In genomic region chr11:44574620-44575287, GRCh38 we compare ENCODE assay signal across 8 cellular contexts. TPM values are rescaled to one million over a fixed set of nuclear protein-coding genes. Genes with fewer than 3 reads are reported as not detected.
DNase-seq lines count a peak whose midpoint lies in the region; ATAC-seq and TF ChIP-seq lines count a peak whose summit lies in the region.

No MANE protein-coding gene starts in this region.

- ATAC-seq in HG02678 (IDR thresholded peaks at IDR 0.05; ENCODE audit: unreplicated experiment) = peak; percentile 52
- peak; percentile 80 for ATAC-seq in stimulated activated memory B cell treated with anti-CD40 and anti-IgM and Interleukin-4, amounts not matched to agents 10 μg/mL and 1 μg/mL and 100 μg/mL, for 72 hours
- ATAC-seq in HG03175 (IDR thresholded peaks at IDR 0.05; ENCODE audit: unreplicated experiment) = no peak

- DNase-seq in EH (ENCODE audit: low read depth) (peak; percentile 98), esophagus squamous epithelium (lab: John Stamatoyannopoulos, UW) (no peak), adrenal gland (no peak), ascending aorta (ENCODE audit: low spot score in 2 of 2) (no peak)
- peak; percentile 72 for DNase-seq in T-helper 2 cell treated with Interferon-gamma antibody and Interleukin-4, amounts not matched to agents 5 μg/mL and 100 μg/mL, for 36 hours (ENCODE audit: low spot score)

- H3K9me3 ChIP-seq in esophagus squamous epithelium = no peaks in the 10 kb centered on the region
- no peaks in the 10 kb centered on the region for H3K9me3 ChIP-seq in adrenal gland (replicated peaks in 1 of 3)
- no peaks in the 10 kb centered on the region for H3K9me3 ChIP-seq in ascending aorta

- intact Hi-C loops in esophagus squamous epithelium (cut with DNase I) = no loop called here
- intact Hi-C loops in adrenal gland (cut with DNase I) = no loop called here
- intact Hi-C loops in ascending aorta (cut with DNase I) = no loop called here

- no peaks in the 10 kb centered on the region for H3K9me3 Mint-ChIP-seq in T-helper 2 cell treated with Interferon-gamma antibody and Interleukin-4, amounts not matched to agents 5 μg/mL and 100 μg/mL, for 36 hours
- H3K9me3 Mint-ChIP-seq in stimulated activated memory B cell treated with anti-CD40 and anti-IgM and Interleukin-4, amounts not matched to agents 10 μg/mL and 1 μg/mL and 100 μg/mL, for 72 hours = no peaks in the 10 kb centered on the region

- peak overlapping the region; percentile 90 for H3K27ac Mint-ChIP-seq in T-helper 2 cell treated with Interferon-gamma antibody and Interleukin-4, amounts not matched to agents 5 μg/mL and 100 μg/mL, for 36 hours
- peak overlapping the region; percentile 84 for H3K27ac Mint-ChIP-seq in stimulated activated memory B cell treated with anti-CD40 and anti-IgM and Interleukin-4, amounts not matched to agents 10 μg/mL and 1 μg/mL and 100 μg/mL, for 72 hours

- H3K27ac ChIP-seq in esophagus squamous epithelium (peak overlapping the region; percentile 75 to 88 (median 82)), adrenal gland (no peak overlapping the region), ascending aorta (no peak overlapping the region)

- no peaks in the 10 kb centered on the region for H3K27me3 Mint-ChIP-seq in T-helper 2 cell treated with Interferon-gamma antibody and Interleukin-4, amounts not matched to agents 5 μg/mL and 100 μg/mL, for 36 hours (ENCODE audit: low read depth)
- H3K27me3 Mint-ChIP-seq in stimulated activated memory B cell treated with anti-CD40 and anti-IgM and Interleukin-4, amounts not matched to agents 10 μg/mL and 1 μg/mL and 100 μg/mL, for 72 hours = no peaks in the 10 kb centered on the region

- peaks cover 83% of the 10 kb centered on the region for H3K4me1 Mint-ChIP-seq in T-helper 2 cell treated with Interferon-gamma antibody and Interleukin-4, amounts not matched to agents 5 μg/mL and 100 μg/mL, for 36 hours (ENCODE audit: low read depth)
- H3K4me1 Mint-ChIP-seq in stimulated activated memory B cell treated with anti-CD40 and anti-IgM and Interleukin-4, amounts not matched to agents 10 μg/mL and 1 μg/mL and 100 μg/mL, for 72 hours = peaks cover 95% of the 10 kb centered on the region

- H3K27me3 ChIP-seq in esophagus squamous epithelium (no peaks in the 10 kb centered on the region), adrenal gland (no peaks in the 10 kb centered on the region), ascending aorta (no peaks in the 10 kb centered on the region)

- peaks cover 49% of the 10 kb centered on the region for H3K36me3 Mint-ChIP-seq in T-helper 2 cell treated with Interferon-gamma antibody and Interleukin-4, amounts not matched to agents 5 μg/mL and 100 μg/mL, for 36 hours (ENCODE audit: low read depth)
- peaks cover 75% of the 10 kb centered on the region for H3K36me3 Mint-ChIP-seq in stimulated activated memory B cell treated with anti-CD40 and anti-IgM and Interleukin-4, amounts not matched to agents 10 μg/mL and 1 μg/mL and 100 μg/mL, for 72 hours

- TF ChIP-seq POLR2A in esophagus squamous epithelium (IDR thresholded peaks at IDR 0.05) (no peak), adrenal gland (IDR thresholded peaks at IDR 0.05) (no peak)

- peak overlapping the region; percentile 82 for H3K4me3 Mint-ChIP-seq in T-helper 2 cell treated with Interferon-gamma antibody and Interleukin-4, amounts not matched to agents 5 μg/mL and 100 μg/mL, for 36 hours
- H3K4me3 Mint-ChIP-seq in stimulated activated memory B cell treated with anti-CD40 and anti-IgM and Interleukin-4, amounts not matched to agents 10 μg/mL and 1 μg/mL and 100 μg/mL, for 72 hours = peak overlapping the region; percentile 36

- WGBS in esophagus squamous epithelium, 2 donors = 48 to 53% methylated on average over 4 to 5 of the region's 5 CpGs
- 75 to 87% (median 81%) methylated on average over 5 of the region's 5 CpGs for WGBS in adrenal gland, 4 donors

- peaks cover 0 to 30% (median 0%) of the 10 kb centered on the region in 3 donors for H3K36me3 ChIP-seq in esophagus squamous epithelium
- H3K36me3 ChIP-seq in adrenal gland (replicated peaks in 1 of 2) = no peaks in the 10 kb centered on the region
- H3K36me3 ChIP-seq in ascending aorta = no peaks in the 10 kb centered on the region

- TF ChIP-seq CTCF in esophagus squamous epithelium (IDR thresholded peaks at IDR 0.05) (no peak), adrenal gland (IDR thresholded peaks at IDR 0.05) (no peak), ascending aorta (IDR thresholded peaks at IDR 0.05) (no peak)

- H3K4me1 ChIP-seq in esophagus squamous epithelium = peaks cover 75 to 100% (median 84%) of the 10 kb centered on the region in 3 donors
- peaks cover 0 to 2% of the 10 kb centered on the region in 2 donors for H3K4me1 ChIP-seq in adrenal gland (replicated peaks in 1 of 2)
- no peaks in the 10 kb centered on the region for H3K4me1 ChIP-seq in ascending aorta

- no peak overlapping the region for H3K4me3 ChIP-seq in esophagus squamous epithelium
- no peak overlapping the region for H3K4me3 ChIP-seq in adrenal gland
- H3K4me3 ChIP-seq in ascending aorta = no peak overlapping the region

RNA-seq across cellular contexts. Expression of gene CD82, which starts 9.3 kb away (rescaled TPM):
- total RNA-seq in esophagus squamous epithelium = 100 to 1,000 TPM in 3 of 4 donors, 10 to 100 TPM in 1; 70.9 to 137 (median 108) TPM
- total RNA-seq in adrenal gland = 10 to 100 TPM in 7 of 8 donors, 1 to 10 TPM in 1; 6.2 to 38.2 (median 21.2) TPM
- polyA plus RNA-seq in adrenal gland = 10 to 100 TPM in 2 of 3 donors, 1 to 10 TPM in 1; 5.4 to 53.4 (median 13.1) TPM
- total RNA-seq in ascending aorta = 28.3 TPM

Comparison
In these comparisons a context has a peak if more than half of its experiments do, and no peak if none do; other contexts are left out.
1. DNase-seq: peak in EH (single experiment) and T-helper 2 cell treated with Interferon-gamma antibody and Interleukin-4, amounts not matched to agents 5 μg/mL and 100 μg/mL, for 36 hours (single experiment); none in esophagus squamous epithelium (single experiment), adrenal gland (0 of 7) and ascending aorta (0 of 2).
2. H3K27ac ChIP-seq: peak in esophagus squamous epithelium (4 of 4); none in adrenal gland (0 of 5) and ascending aorta (0 of 2).